In genomic region chr7:44139311-44140010, GRCh38 we compare ENCODE assay signal across 27 cellular contexts. TPM values are rescaled to one million over a fixed set of nuclear protein-coding genes. Genes with fewer than 3 reads are reported as not detected.
"Had no signal": no experiment of that assay in that cellular context is flagged by ENCODE, and none has a peak within 500 bp of the region (broad histone marks: within the 10 kb centered on the region; RNA-seq: fewer than 3 reads in every experiment).

No MANE protein-coding gene starts in this region.

- ATAC-seq: foreskin keratinocyte; lower lobe of right lung; natural killer cell treated with Interleukin-12 subunit alpha and Interleukin-12 subunit beta and Interleukin-15 and Interleukin-18, amount 100 ng/mL, for 72 hours; psoas muscle; stimulated activated naive CD8-positive, alpha-beta T cell treated with anti-CD3 and anti-CD28 coated beads, Interleukin-15, Interleukin-2, amounts not matched to agents 100 U/mL and 50 U/mL, for 24 hours had no signal

- H3K27ac ChIP-seq: colonic mucosa, foreskin keratinocyte, lower lobe of right lung, neural progenitor cell, parathyroid adenoma, psoas muscle, sigmoid colon, skin epidermis, suprapubic skin, thyroid gland, vagina had no signal

- H3K4me3 Mint-ChIP-seq: memory B cell; natural killer cell treated with Interleukin-12 subunit alpha and Interleukin-12 subunit beta and Interleukin-15 and Interleukin-18, amount 100 ng/mL, for 72 hours; neural progenitor cell; type B pancreatic cell had no signal

- H3K27ac Mint-ChIP-seq: memory B cell; natural killer cell treated with Interleukin-12 subunit alpha and Interleukin-12 subunit beta and Interleukin-15 and Interleukin-18, amount 100 ng/mL, for 72 hours; neural progenitor cell; type B pancreatic cell had no signal

- H3K27me3 Mint-ChIP-seq: memory B cell had no signal

- H3K36me3 ChIP-seq: colonic mucosa, lower lobe of right lung, neural progenitor cell, sigmoid colon, suprapubic skin, thyroid gland, vagina had no signal

- H3K36me3 Mint-ChIP-seq: memory B cell; natural killer cell treated with Interleukin-12 subunit alpha and Interleukin-12 subunit beta and Interleukin-15 and Interleukin-18, amount 100 ng/mL, for 72 hours; neural progenitor cell; type B pancreatic cell had no signal

- H3K4me1 ChIP-seq: colonic mucosa, foreskin keratinocyte, lower lobe of right lung, neural progenitor cell, parathyroid adenoma, psoas muscle, sigmoid colon, suprapubic skin, vagina had no signal

- H3K27me3 ChIP-seq: colonic mucosa, thyroid gland, vagina had no signal

- H3K9me3 ChIP-seq: colonic mucosa, lower lobe of right lung, psoas muscle, sigmoid colon, suprapubic skin, thyroid gland, vagina had no signal

- H3K4me1 Mint-ChIP-seq: memory B cell, neural progenitor cell had no signal

- H3K9ac ChIP-seq: neural progenitor cell, parathyroid adenoma had no signal

- H3K9me3 Mint-ChIP-seq: memory B cell; natural killer cell treated with Interleukin-12 subunit alpha and Interleukin-12 subunit beta and Interleukin-15 and Interleukin-18, amount 100 ng/mL, for 72 hours; neural progenitor cell; type B pancreatic cell had no signal

- H3K4me3 ChIP-seq: colonic mucosa, lower lobe of right lung, neural progenitor cell, psoas muscle, sigmoid colon, skin epidermis, suprapubic skin, thyroid gland, vagina had no signal

- DNase-seq: colonic mucosa; dermis blood vessel endothelial cell; erythroblast; foreskin keratinocyte; head of caudate nucleus; hippocampal formation; kidney glomerular epithelial cell; midbrain; occipital lobe; retina; stimulated activated CD4-positive, alpha-beta T cell treated with anti-CD3 and anti-CD28 coated beads, Interleukin-12 subunit alpha, Interleukin-12 subunit beta, amount 100 ng/mL, for 4 hours; stimulated activated naive CD8-positive, alpha-beta T cell treated with anti-CD3 and anti-CD28 coated beads, Interleukin-15, Interleukin-2, amounts not matched to agents 100 U/mL and 50 U/mL, for 24 hours; thyroid gland had no signal

RNA-seq across cellular contexts. Expression of gene MYL7, which starts 1.7 kb away (rescaled TPM):
- total RNA-seq: cerebellum; dermis blood vessel endothelial cell; endothelial cell of umbilical vein; foreskin keratinocyte; left lobe of liver; natural killer cell treated with Interleukin-12 subunit alpha and Interleukin-12 subunit beta and Interleukin-15 and Interleukin-18, amount 100 ng/mL, for 72 hours; occipital lobe; sigmoid colon; suprapubic skin; thyroid gland; vagina had no signal
- polyA plus RNA-seq: endothelial cell of umbilical vein, foreskin keratinocyte had no signal

RNA-seq across cellular contexts. Expression of gene GCK, which starts 49.8 kb away (rescaled TPM):
- total RNA-seq: dermis blood vessel endothelial cell, psoas muscle had no signal
